In the genomic region with DNA sequence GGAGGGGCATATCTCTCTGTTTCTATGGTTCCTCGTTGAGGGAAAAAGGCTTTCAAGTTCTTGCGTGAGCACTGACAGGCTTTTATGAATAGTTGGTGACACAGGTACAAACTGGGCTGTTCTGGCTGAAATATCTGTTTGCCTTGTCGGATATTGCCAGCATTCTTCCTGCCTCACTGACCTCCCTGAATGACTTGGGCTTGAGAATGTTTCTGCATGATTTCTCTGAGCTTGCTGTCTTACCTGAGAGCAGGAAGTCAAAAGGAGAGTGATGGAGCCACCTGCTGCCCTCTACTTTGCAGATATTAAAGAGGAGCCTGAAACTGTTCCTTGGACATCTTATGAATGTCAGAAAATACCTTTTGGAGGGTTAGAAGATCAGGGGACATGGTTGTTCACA, we compare ENCODE assay signal across 1 cellular context.
TF ChIP-seq lines count a peak whose summit lies in the region.

No MANE protein-coding gene starts in this region.

TF ChIP-seq in H1, 55 proteins besides CTCF, POLR2A, EP300 and RAD21:
- no peak for TF ChIP-seq RNF2 (IDR thresholded peaks at IDR 0.05; ENCODE audit: borderline replicate concordance, low read depth, low read length, missing control alignments, poor library complexity, severe bottlenecking)
- no peak for TF ChIP-seq POLR2AphosphoS5 (IDR thresholded peaks at IDR 0.05; ENCODE audit: low read depth, low read length)
- TF ChIP-seq CREB1 (IDR thresholded peaks at IDR 0.05): no peak
- TF ChIP-seq SIRT6 (IDR thresholded peaks at IDR 0.05; ENCODE audit: low read length): no peak
- no peak for TF ChIP-seq YY1 (IDR thresholded peaks at IDR 0.05; ENCODE audit: low read depth, low read length)
- TF ChIP-seq BCL11A (IDR thresholded peaks at IDR 0.05; ENCODE audit: low read depth in 2 of 2, low read length in 2 of 2): no peak
- no peak for TF ChIP-seq CBX5 (IDR thresholded peaks at IDR 0.05; ENCODE audit: low read depth, low read length)
- TF ChIP-seq POU5F1 (IDR thresholded peaks at IDR 0.05; ENCODE audit: low read depth, low read length): no peak
- TF ChIP-seq, protein P1, sequence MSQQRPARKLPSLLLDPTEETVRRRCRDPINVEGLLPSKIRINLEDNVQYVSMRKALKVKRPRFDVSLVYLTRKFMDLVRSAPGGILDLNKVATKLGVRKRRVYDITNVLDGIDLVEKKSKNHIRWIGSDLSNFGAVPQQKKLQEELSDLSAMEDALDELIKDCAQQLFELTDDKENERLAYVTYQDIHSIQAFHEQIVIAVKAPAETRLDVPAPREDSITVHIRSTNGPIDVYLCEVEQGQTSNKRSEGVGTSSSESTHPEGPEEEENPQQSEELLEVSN (IDR thresholded peaks at IDR 0.05): no peak
- no peak for TF ChIP-seq GABPA (IDR thresholded peaks at IDR 0.05; ENCODE audit: borderline replicate concordance, insufficient read depth, low read length)
- TF ChIP-seq, protein P2, sequence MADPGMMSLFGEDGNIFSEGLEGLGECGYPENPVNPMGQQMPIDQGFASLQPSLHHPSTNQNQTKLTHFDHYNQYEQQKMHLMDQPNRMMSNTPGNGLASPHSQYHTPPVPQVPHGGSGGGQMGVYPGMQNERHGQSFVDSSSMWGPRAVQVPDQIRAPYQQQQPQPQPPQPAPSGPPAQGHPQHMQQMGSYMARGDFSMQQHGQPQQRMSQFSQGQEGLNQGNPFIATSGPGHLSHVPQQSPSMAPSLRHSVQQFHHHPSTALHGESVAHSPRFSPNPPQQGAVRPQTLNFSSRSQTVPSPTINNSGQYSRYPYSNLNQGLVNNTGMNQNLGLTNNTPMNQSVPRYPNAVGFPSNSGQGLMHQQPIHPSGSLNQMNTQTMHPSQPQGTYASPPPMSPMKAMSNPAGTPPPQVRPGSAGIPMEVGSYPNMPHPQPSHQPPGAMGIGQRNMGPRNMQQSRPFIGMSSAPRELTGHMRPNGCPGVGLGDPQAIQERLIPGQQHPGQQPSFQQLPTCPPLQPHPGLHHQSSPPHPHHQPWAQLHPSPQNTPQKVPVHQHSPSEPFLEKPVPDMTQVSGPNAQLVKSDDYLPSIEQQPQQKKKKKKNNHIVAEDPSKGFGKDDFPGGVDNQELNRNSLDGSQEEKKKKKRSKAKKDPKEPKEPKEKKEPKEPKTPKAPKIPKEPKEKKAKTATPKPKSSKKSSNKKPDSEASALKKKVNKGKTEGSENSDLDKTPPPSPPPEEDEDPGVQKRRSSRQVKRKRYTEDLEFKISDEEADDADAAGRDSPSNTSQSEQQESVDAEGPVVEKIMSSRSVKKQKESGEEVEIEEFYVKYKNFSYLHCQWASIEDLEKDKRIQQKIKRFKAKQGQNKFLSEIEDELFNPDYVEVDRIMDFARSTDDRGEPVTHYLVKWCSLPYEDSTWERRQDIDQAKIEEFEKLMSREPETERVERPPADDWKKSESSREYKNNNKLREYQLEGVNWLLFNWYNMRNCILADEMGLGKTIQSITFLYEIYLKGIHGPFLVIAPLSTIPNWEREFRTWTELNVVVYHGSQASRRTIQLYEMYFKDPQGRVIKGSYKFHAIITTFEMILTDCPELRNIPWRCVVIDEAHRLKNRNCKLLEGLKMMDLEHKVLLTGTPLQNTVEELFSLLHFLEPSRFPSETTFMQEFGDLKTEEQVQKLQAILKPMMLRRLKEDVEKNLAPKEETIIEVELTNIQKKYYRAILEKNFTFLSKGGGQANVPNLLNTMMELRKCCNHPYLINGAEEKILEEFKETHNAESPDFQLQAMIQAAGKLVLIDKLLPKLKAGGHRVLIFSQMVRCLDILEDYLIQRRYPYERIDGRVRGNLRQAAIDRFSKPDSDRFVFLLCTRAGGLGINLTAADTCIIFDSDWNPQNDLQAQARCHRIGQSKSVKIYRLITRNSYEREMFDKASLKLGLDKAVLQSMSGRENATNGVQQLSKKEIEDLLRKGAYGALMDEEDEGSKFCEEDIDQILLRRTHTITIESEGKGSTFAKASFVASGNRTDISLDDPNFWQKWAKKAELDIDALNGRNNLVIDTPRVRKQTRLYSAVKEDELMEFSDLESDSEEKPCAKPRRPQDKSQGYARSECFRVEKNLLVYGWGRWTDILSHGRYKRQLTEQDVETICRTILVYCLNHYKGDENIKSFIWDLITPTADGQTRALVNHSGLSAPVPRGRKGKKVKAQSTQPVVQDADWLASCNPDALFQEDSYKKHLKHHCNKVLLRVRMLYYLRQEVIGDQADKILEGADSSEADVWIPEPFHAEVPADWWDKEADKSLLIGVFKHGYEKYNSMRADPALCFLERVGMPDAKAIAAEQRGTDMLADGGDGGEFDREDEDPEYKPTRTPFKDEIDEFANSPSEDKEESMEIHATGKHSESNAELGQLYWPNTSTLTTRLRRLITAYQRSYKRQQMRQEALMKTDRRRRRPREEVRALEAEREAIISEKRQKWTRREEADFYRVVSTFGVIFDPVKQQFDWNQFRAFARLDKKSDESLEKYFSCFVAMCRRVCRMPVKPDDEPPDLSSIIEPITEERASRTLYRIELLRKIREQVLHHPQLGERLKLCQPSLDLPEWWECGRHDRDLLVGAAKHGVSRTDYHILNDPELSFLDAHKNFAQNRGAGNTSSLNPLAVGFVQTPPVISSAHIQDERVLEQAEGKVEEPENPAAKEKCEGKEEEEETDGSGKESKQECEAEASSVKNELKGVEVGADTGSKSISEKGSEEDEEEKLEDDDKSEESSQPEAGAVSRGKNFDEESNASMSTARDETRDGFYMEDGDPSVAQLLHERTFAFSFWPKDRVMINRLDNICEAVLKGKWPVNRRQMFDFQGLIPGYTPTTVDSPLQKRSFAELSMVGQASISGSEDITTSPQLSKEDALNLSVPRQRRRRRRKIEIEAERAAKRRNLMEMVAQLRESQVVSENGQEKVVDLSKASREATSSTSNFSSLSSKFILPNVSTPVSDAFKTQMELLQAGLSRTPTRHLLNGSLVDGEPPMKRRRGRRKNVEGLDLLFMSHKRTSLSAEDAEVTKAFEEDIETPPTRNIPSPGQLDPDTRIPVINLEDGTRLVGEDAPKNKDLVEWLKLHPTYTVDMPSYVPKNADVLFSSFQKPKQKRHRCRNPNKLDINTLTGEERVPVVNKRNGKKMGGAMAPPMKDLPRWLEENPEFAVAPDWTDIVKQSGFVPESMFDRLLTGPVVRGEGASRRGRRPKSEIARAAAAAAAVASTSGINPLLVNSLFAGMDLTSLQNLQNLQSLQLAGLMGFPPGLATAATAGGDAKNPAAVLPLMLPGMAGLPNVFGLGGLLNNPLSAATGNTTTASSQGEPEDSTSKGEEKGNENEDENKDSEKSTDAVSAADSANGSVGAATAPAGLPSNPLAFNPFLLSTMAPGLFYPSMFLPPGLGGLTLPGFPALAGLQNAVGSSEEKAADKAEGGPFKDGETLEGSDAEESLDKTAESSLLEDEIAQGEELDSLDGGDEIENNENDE (IDR thresholded peaks at IDR 0.05; ENCODE audit: insufficient replicate concordance, low read length): no peak
- no peak for TF ChIP-seq SIX5 (IDR thresholded peaks at IDR 0.05; ENCODE audit: low read depth, low read length)
- TF ChIP-seq SP4 (IDR thresholded peaks at IDR 0.05; ENCODE audit: low read length): no peak
- no peak for TF ChIP-seq NRF1 (IDR thresholded peaks at IDR 0.05; ENCODE audit: low read depth, low read length)
- no peak for TF ChIP-seq KDM4A (IDR thresholded peaks at IDR 0.05; ENCODE audit: low read depth, low read length, severe bottlenecking)
